15 cellular contexts compared by ENCODE assay signal in genomic region chr5:3350781-3351180, GRCh38.
DNase-seq lines count a peak whose midpoint lies in the region; ATAC-seq and TF ChIP-seq lines count a peak whose summit lies in the region.
"Had no signal": no experiment of that assay in that cellular context is flagged by ENCODE, and none has a peak within 500 bp of the region (broad histone marks: within the 10 kb centered on the region; RNA-seq: fewer than 3 reads in every experiment).

No MANE protein-coding gene starts in this region.

- H3K4me1 ChIP-seq in right atrium auricular region = no peaks in the 10 kb centered on the region
- H3K4me1 ChIP-seq in right cardiac atrium (ENCODE audit: control insufficient read depth, insufficient read depth, low read length) = no peaks in the 10 kb centered on the region
- H3K4me1 ChIP-seq in sigmoid colon = no peaks in the 10 kb centered on the region
- no peaks in the 10 kb centered on the region for H3K4me1 ChIP-seq in vagina
- no peaks in the 10 kb centered on the region for H3K4me1 ChIP-seq in testis
- H3K4me1 ChIP-seq: BLaER1 treated with 17β-estradiol and CSF1 and Interleukin-3, amounts not matched to agents 10 nM and 100 nM had no signal

- H3K9me3 ChIP-seq in right atrium auricular region (no peaks in the 10 kb centered on the region), right cardiac atrium (ENCODE audit: control insufficient read depth, low read length) (no peaks in the 10 kb centered on the region), sigmoid colon (no peaks in the 10 kb centered on the region), vagina (no peaks in the 10 kb centered on the region), testis (no peaks in the 10 kb centered on the region)

- no peak for TF ChIP-seq EP300 in sigmoid colon (IDR thresholded peaks at IDR 0.05)

- H3K27ac ChIP-seq in right atrium auricular region (no peak overlapping the region), right cardiac atrium (ENCODE audit: low read length) (no peak overlapping the region), sigmoid colon (no peak overlapping the region), vagina (no peak overlapping the region), testis (no peak overlapping the region)
- H3K27ac ChIP-seq: BLaER1 treated with 17β-estradiol and CSF1 and Interleukin-3, amounts not matched to agents 10 nM and 100 nM; GM23248 had no signal

- ATAC-seq in right cardiac atrium = no peak
- ATAC-seq: HepG2 had no signal

- no peaks in the 10 kb centered on the region for H3K36me3 ChIP-seq in right atrium auricular region
- no peaks in the 10 kb centered on the region for H3K36me3 ChIP-seq in sigmoid colon
- no peaks in the 10 kb centered on the region for H3K36me3 ChIP-seq in vagina
- no peaks in the 10 kb centered on the region for H3K36me3 ChIP-seq in testis (ENCODE audit: low read depth, missing control alignments)
- H3K36me3 ChIP-seq: BLaER1 treated with 17β-estradiol and CSF1 and Interleukin-3, amounts not matched to agents 10 nM and 100 nM had no signal

- H3K4me3 ChIP-seq in right atrium auricular region = no peak overlapping the region
- H3K4me3 ChIP-seq in right cardiac atrium (ENCODE audit: low read length) = no peak overlapping the region
- H3K4me3 ChIP-seq in sigmoid colon = no peak overlapping the region
- H3K4me3 ChIP-seq in vagina = no peak overlapping the region
- H3K4me3 ChIP-seq in testis = no peak overlapping the region
- H3K4me3 ChIP-seq: BLaER1 treated with 17β-estradiol and CSF1 and Interleukin-3, amounts not matched to agents 10 nM and 100 nM; GM23248 had no signal

- TF ChIP-seq CTCF in right atrium auricular region (IDR thresholded peaks at IDR 0.05) = no peak
- no peak for TF ChIP-seq CTCF in sigmoid colon (IDR thresholded peaks at IDR 0.05)
- TF ChIP-seq CTCF in vagina (IDR thresholded peaks at IDR 0.05) = no peak
- no peak for TF ChIP-seq CTCF in testis (IDR thresholded peaks at IDR 0.05)

- TF ChIP-seq POLR2A in sigmoid colon (IDR thresholded peaks at IDR 0.05) (no peak), vagina (IDR thresholded peaks at IDR 0.05) (no peak), testis (IDR thresholded peaks at IDR 0.05) (no peak)

- WGBS in right cardiac atrium = 85% methylated on average over 5 of the region's 5 CpGs
- WGBS in sigmoid colon, 2 donors = 83 to 85% methylated on average over 5 of the region's 5 CpGs
- 85 to 100% methylated on average over 2 to 5 of the region's 5 CpGs for WGBS in testis, 2 donors

- intact Hi-C loops in right cardiac atrium (cut with DNase I) = no loop called here
- intact Hi-C loops in sigmoid colon (cut with DNase I) = no loop called here
- intact Hi-C loops in vagina (cut with DNase I) = no loop called here
- intact Hi-C loops in testis (cut with DNase I; ENCODE audit: low total_unique reads) = no loop called here

- DNase-seq in right atrium auricular region (ENCODE audit: low spot score) = peak; percentile 44
- DNase-seq in right cardiac atrium = no peak
- peak; percentile 18 for DNase-seq in islet precursor cell
- DNase-seq in sigmoid colon = peak; percentile 34
- DNase-seq in vagina (ENCODE audit: extremely low spot score in 2 of 2) = peak; percentile 37 to 42
- DNase-seq in NCI-H524 treated with DMSO at 0.1 percent for 48 hours (lab: John Stamatoyannopoulos, UW) = no peak
- DNase-seq in iPS-NIHi11 (ENCODE audit: low spot score) = no peak
- DNase-seq in testis = no peak
- DNase-seq: ACHN; CD4-positive, CD25-positive, alpha-beta regulatory T cell; DMS53; GF-D8; GM23248 had no signal

- H3K27me3 ChIP-seq in right atrium auricular region = no peaks in the 10 kb centered on the region
- no peaks in the 10 kb centered on the region for H3K27me3 ChIP-seq in right cardiac atrium (ENCODE audit: control insufficient read depth, insufficient read depth)
- no peaks in the 10 kb centered on the region for H3K27me3 ChIP-seq in sigmoid colon
- no peaks in the 10 kb centered on the region for H3K27me3 ChIP-seq in vagina
- no peaks in the 10 kb centered on the region for H3K27me3 ChIP-seq in testis
- H3K27me3 ChIP-seq: BLaER1 treated with 17β-estradiol and CSF1 and Interleukin-3, amounts not matched to agents 10 nM and 100 nM had no signal

Comparison
In these comparisons a context has a peak if more than half of its experiments do, and no peak if none do; other contexts are left out.
1. DNase-seq: peak in right atrium auricular region (single experiment), islet precursor cell (single experiment), sigmoid colon (single experiment) and vagina (2 of 2); none in right cardiac atrium (0 of 3), NCI-H524 treated with DMSO at 0.1 percent for 48 hours (single experiment), iPS-NIHi11 (single experiment) and testis (single experiment).